1 cellular context compared by ENCODE assay signal in genomic region chr6:122471107-122472021, GRCh38.
TF ChIP-seq lines count a peak whose summit lies in the region.

TSS of gene SERINC1 (minus strand) at chr6:122471807. CDS start at chr6:122471737, 70 bp downstream.

TF ChIP-seq in K562, 482 proteins besides CTCF, POLR2A, EP300 and RAD21 (continued from another document and continues in another):
- TF ChIP-seq PBX2 (CRISPR knock-in tag; IDR thresholded peaks at IDR 0.05; ENCODE audit: low read depth) (no peak), PBX2 (tag; conservative IDR thresholded peaks at IDR 0.05; ENCODE audit: low read depth) (peak; percentile 83), TAF9B (IDR thresholded peaks at IDR 0.05; ENCODE audit: partially characterized antibody) (peak; percentile 72), ETS2 (tag; IDR thresholded peaks at IDR 0.05; ENCODE audit: borderline replicate concordance, poor library complexity, severe bottlenecking) (no peak), ZFX (CRISPR knock-in tag; IDR thresholded peaks at IDR 0.05) (peak; percentile 48; the same call in 1 of the 2 replicates), SMARCE1 (IDR thresholded peaks at IDR 0.05) (peak; percentile 63; the same call in 1 of the 2 replicates), SOX6 (IDR thresholded peaks at IDR 0.05) (0 out of 2 replicates have a peak, but pooled peaks have one; percentile 11), ARID4B (CRISPR knock-in tag; IDR thresholded peaks at IDR 0.05) (peak; percentile 70; the same call in 1 of the 2 replicates), PHF20 (IDR thresholded peaks at IDR 0.05; ENCODE audit: partially characterized antibody) (peak; percentile 55), MEIS2 (IDR thresholded peaks at IDR 0.05; ENCODE audit: partially characterized antibody) (peak; percentile 94), ATF7 (IDR thresholded peaks at IDR 0.05) (peak; percentile 62), EP400 (IDR thresholded peaks at IDR 0.05) (peak; percentile 85), ARNT (IDR thresholded peaks at IDR 0.05) (peak in 1 of 2 experiments; percentile 60; a peak in 1 of 4 replicates), MIER1 (IDR thresholded peaks at IDR 0.05; ENCODE audit: low read depth) (no peak), GATA2 (CRISPR knock-in tag; IDR thresholded peaks at IDR 0.05) (no peak), ZNF134 (CRISPR knock-in tag; conservative IDR thresholded peaks at IDR 0.05) (no peak), DPF2 (IDR thresholded peaks at IDR 0.05) (peak; percentile 48; the same call in 1 of the 2 replicates), TBP (optimal IDR thresholded peaks at IDR 0.05; ENCODE audit: low read depth, low read length) (peak; percentile 80), ERF (CRISPR knock-in tag; IDR thresholded peaks at IDR 0.05) (no peak), POLR2G (IDR thresholded peaks at IDR 0.05; ENCODE audit: low read depth, low read length) (peak; percentile 82), ZNF41 (CRISPR knock-in tag; conservative IDR thresholded peaks at IDR 0.05) (no peak), POLR2B (IDR thresholded peaks at IDR 0.05; ENCODE audit: low read depth, partially characterized antibody) (peak; percentile 91), PURB (CRISPR knock-in tag; IDR thresholded peaks at IDR 0.05; ENCODE audit: low read depth) (no peak), GABPA (tag; conservative IDR thresholded peaks at IDR 0.05; ENCODE audit: low read depth) (peak; percentile 95), ZNF408 (CRISPR knock-in tag; IDR thresholded peaks at IDR 0.05; ENCODE audit: low read depth) (no peak), ETV5 (CRISPR knock-in tag; IDR thresholded peaks at IDR 0.05; ENCODE audit: low read depth) (peak; percentile 34), CXXC5 (CRISPR knock-in tag; IDR thresholded peaks at IDR 0.05) (peak; percentile 65; the same call in 1 of the 2 replicates), NR2C2 (CRISPR knock-in tag; IDR thresholded peaks at IDR 0.05) (no peak), NR2C2 (tag; IDR thresholded peaks at IDR 0.05) (0 out of 2 replicates have a peak, but pooled peaks have one; percentile 22), HMG20B (CRISPR knock-in tag; IDR thresholded peaks at IDR 0.05) (no peak), RBFOX2 (IDR thresholded peaks at IDR 0.05; ENCODE audit: low read depth, low read length) (peak; percentile 89), RBM39 (optimal IDR thresholded peaks at IDR 0.05; ENCODE audit: low read depth, low read length) (no peak), SIN3A (IDR thresholded peaks at IDR 0.05; ENCODE audit: borderline replicate concordance in 2 of 2, control insufficient read depth in 1 of 2, low read depth in 2 of 2, low read length in 2 of 2) (peak; percentile 23 to 72; a peak in 1 of 4 replicates), POLR2AphosphoS5 (IDR thresholded peaks at IDR 0.05; ENCODE audit: control insufficient read depth, insufficient read depth, low read depth, low read length) (peak; percentile 92), RBM34 (IDR thresholded peaks at IDR 0.05; ENCODE audit: borderline replicate concordance, insufficient read depth, low read length) (no peak), ZBTB17 (CRISPR knock-in tag; IDR thresholded peaks at IDR 0.05) (no peak), SMAD4 (CRISPR knock-in tag; conservative IDR thresholded peaks at IDR 0.05) (peak; percentile 38; the same call in 1 of the 2 replicates), CREM (IDR thresholded peaks at IDR 0.05; ENCODE audit: low read depth) (peak; percentile 96), JUND (IDR thresholded peaks at IDR 0.05; ENCODE audit: borderline replicate concordance, low read depth, low read length) (no peak; the same call in 1 of the 2 replicates), JUND (tag; IDR thresholded peaks at IDR 0.05; ENCODE audit: borderline replicate concordance, low read depth, low read length) (peak; percentile 37; the same call in 1 of the 3 replicates), NKRF (IDR thresholded peaks at IDR 0.05; ENCODE audit: borderline replicate concordance) (peak; percentile 55; the same call in 1 of the 2 replicates), GABPB1 (CRISPR knock-in tag; IDR thresholded peaks at IDR 0.05) (peak; percentile 90), LEF1 (IDR thresholded peaks at IDR 0.05) (peak; percentile 45), ATF1 (CRISPR knock-in tag; IDR thresholded peaks at IDR 0.05) (no peak), ATF1 (tag; IDR thresholded peaks at IDR 0.05) (peak; percentile 92), C11orf30 (IDR thresholded peaks at IDR 0.05; ENCODE audit: low read depth) (peak; percentile 66), ZNF263 (CRISPR knock-in tag; IDR thresholded peaks at IDR 0.05; ENCODE audit: borderline replicate concordance) (peak; percentile 32; the same call in 1 of the 2 replicates), NFIX (CRISPR knock-in tag; IDR thresholded peaks at IDR 0.05; ENCODE audit: low read depth) (no peak), NR2F6 (CRISPR knock-in tag; IDR thresholded peaks at IDR 0.05) (no peak), FOXJ2 (tag; IDR thresholded peaks at IDR 0.05) (0 out of 2 replicates have a peak, but pooled peaks have one; percentile 32), TAF1 (IDR thresholded peaks at IDR 0.05; ENCODE audit: control insufficient read depth, extremely low read depth, insufficient read depth, low read length, severe bottlenecking) (peak; percentile 77), HCFC1 (IDR thresholded peaks at IDR 0.05; ENCODE audit: low read depth, low read length) (peak; percentile 30; the same call in 1 of the 2 replicates), ZNF133 (CRISPR knock-in tag; IDR thresholded peaks at IDR 0.05) (no peak), CHD1 (IDR thresholded peaks at IDR 0.05; ENCODE audit: low read length) (peak; percentile 72)
- TF ChIP-seq, protein P1, sequence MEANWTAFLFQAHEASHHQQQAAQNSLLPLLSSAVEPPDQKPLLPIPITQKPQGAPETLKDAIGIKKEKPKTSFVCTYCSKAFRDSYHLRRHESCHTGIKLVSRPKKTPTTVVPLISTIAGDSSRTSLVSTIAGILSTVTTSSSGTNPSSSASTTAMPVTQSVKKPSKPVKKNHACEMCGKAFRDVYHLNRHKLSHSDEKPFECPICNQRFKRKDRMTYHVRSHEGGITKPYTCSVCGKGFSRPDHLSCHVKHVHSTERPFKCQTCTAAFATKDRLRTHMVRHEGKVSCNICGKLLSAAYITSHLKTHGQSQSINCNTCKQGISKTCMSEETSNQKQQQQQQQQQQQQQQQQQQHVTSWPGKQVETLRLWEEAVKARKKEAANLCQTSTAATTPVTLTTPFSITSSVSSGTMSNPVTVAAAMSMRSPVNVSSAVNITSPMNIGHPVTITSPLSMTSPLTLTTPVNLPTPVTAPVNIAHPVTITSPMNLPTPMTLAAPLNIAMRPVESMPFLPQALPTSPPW (CRISPR knock-in tag; IDR thresholded peaks at IDR 0.05): peak; percentile 37; the same call in 1 of the 2 replicates
- TF ChIP-seq, protein P2, sequence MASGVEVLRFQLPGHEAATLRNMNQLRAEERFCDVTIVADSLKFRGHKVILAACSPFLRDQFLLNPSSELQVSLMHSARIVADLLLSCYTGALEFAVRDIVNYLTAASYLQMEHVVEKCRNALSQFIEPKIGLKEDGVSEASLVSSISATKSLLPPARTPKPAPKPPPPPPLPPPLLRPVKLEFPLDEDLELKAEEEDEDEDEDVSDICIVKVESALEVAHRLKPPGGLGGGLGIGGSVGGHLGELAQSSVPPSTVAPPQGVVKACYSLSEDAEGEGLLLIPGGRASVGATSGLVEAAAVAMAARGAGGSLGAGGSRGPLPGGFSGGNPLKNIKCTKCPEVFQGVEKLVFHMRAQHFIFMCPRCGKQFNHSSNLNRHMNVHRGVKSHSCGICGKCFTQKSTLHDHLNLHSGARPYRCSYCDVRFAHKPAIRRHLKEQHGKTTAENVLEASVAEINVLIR (CRISPR knock-in tag; IDR thresholded peaks at IDR 0.05): peak; percentile 72
- TF ChIP-seq, protein P3, sequence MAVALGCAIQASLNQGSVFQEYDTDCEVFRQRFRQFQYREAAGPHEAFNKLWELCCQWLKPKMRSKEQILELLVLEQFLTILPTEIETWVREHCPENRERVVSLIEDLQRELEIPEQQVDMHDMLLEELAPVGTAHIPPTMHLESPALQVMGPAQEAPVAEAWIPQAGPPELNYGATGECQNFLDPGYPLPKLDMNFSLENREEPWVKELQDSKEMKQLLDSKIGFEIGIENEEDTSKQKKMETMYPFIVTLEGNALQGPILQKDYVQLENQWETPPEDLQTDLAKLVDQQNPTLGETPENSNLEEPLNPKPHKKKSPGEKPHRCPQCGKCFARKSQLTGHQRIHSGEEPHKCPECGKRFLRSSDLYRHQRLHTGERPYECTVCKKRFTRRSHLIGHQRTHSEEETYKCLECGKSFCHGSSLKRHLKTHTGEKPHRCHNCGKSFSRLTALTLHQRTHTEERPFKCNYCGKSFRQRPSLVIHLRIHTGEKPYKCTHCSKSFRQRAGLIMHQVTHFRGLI (CRISPR knock-in tag; IDR thresholded peaks at IDR 0.05): no peak
- TF ChIP-seq, protein P4, sequence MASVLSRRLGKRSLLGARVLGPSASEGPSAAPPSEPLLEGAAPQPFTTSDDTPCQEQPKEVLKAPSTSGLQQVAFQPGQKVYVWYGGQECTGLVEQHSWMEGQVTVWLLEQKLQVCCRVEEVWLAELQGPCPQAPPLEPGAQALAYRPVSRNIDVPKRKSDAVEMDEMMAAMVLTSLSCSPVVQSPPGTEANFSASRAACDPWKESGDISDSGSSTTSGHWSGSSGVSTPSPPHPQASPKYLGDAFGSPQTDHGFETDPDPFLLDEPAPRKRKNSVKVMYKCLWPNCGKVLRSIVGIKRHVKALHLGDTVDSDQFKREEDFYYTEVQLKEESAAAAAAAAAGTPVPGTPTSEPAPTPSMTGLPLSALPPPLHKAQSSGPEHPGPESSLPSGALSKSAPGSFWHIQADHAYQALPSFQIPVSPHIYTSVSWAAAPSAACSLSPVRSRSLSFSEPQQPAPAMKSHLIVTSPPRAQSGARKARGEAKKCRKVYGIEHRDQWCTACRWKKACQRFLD (CRISPR knock-in tag; IDR thresholded peaks at IDR 0.05): no peak
- TF ChIP-seq, protein P5, sequence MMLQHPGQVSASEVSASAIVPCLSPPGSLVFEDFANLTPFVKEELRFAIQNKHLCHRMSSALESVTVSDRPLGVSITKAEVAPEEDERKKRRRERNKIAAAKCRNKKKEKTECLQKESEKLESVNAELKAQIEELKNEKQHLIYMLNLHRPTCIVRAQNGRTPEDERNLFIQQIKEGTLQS (IDR thresholded peaks at IDR 0.05): no peak; the same call in 1 of the 2 replicates
- TF ChIP-seq, protein P5 (CRISPR knock-in tag; conservative IDR thresholded peaks at IDR 0.05): 0 out of 2 replicates have a peak, but pooled peaks have one; percentile 50
